In genomic region chr11:2269601-2270321, GRCh38 we compare ENCODE assay signal across 1 cellular context.
TF ChIP-seq lines count a peak whose summit lies in the region.

No MANE protein-coding gene starts in this region.

TF ChIP-seq in K562, 482 proteins besides CTCF, POLR2A, EP300 and RAD21 (continued from another document and continues in another):
- TF ChIP-seq HOMEZ (CRISPR knock-in tag; IDR thresholded peaks at IDR 0.05) (0 out of 2 replicates have a peak, but pooled peaks have one; percentile 26), ZNF609 (CRISPR knock-in tag; IDR thresholded peaks at IDR 0.05; ENCODE audit: borderline replicate concordance) (no peak), CREB1 (IDR thresholded peaks at IDR 0.05) (no peak), CREB1 (CRISPR knock-in tag; IDR thresholded peaks at IDR 0.05) (0 out of 2 replicates have a peak, but pooled peaks have one; percentile 44), EHMT2 (IDR thresholded peaks at IDR 0.05) (no peak), ZBTB33 (CRISPR knock-in tag; IDR thresholded peaks at IDR 0.05) (peak; percentile 82), MGA (IDR thresholded peaks at IDR 0.05) (peak; percentile 73; the same call in 1 of the 2 replicates), ZNF431 (CRISPR knock-in tag; IDR thresholded peaks at IDR 0.05) (peak; percentile 78), BHLHE40 (IDR thresholded peaks at IDR 0.05; ENCODE audit: low read length) (peak; percentile 98), ZNF354B (CRISPR knock-in tag; IDR thresholded peaks at IDR 0.05) (no peak), ARID4B (CRISPR knock-in tag; IDR thresholded peaks at IDR 0.05) (peak; percentile 61; the same call in 1 of the 2 replicates), TCF3 (CRISPR knock-in tag; IDR thresholded peaks at IDR 0.05) (0 out of 2 replicates have a peak, but pooled peaks have one; percentile 15), TEAD1 (CRISPR knock-in tag; IDR thresholded peaks at IDR 0.05) (peak in 1 of 2 experiments; percentile 87; a peak in 1 of 4 replicates), RB1 (IDR thresholded peaks at IDR 0.05; ENCODE audit: low read depth) (peak; percentile 50; the same call in 1 of the 2 replicates), CEBPG (CRISPR knock-in tag; IDR thresholded peaks at IDR 0.05) (peak; percentile 37; the same call in 1 of the 2 replicates), CEBPG (tag; conservative IDR thresholded peaks at IDR 0.05 in 1 of 2, IDR thresholded peaks at IDR 0.05 in 1 of 2) (no peak; a peak in 1 of 4 replicates), STAG1 (CRISPR knock-in tag; IDR thresholded peaks at IDR 0.05; ENCODE audit: borderline replicate concordance) (peak; percentile 41), ATF1 (CRISPR knock-in tag; IDR thresholded peaks at IDR 0.05) (no peak), ATF1 (tag; IDR thresholded peaks at IDR 0.05) (no peak), RAD51 (IDR thresholded peaks at IDR 0.05; ENCODE audit: borderline replicate concordance, low read depth) (no peak), JUN (IDR thresholded peaks at IDR 0.05; ENCODE audit: borderline replicate concordance, low read depth, low read length) (no peak), JUN (CRISPR knock-in tag; IDR thresholded peaks at IDR 0.05; ENCODE audit: borderline replicate concordance) (peak; percentile 94), LCOR (CRISPR knock-in tag; IDR thresholded peaks at IDR 0.05) (no peak), PURB (CRISPR knock-in tag; IDR thresholded peaks at IDR 0.05; ENCODE audit: low read depth) (no peak), DMBX1 (CRISPR knock-in tag; IDR thresholded peaks at IDR 0.05; ENCODE audit: borderline replicate concordance) (no peak), CTBP1 (IDR thresholded peaks at IDR 0.05; ENCODE audit: borderline replicate concordance) (peak; percentile 47; the same call in 1 of the 2 replicates), MYC (IDR thresholded peaks at IDR 0.05; ENCODE audit: low read depth, low read length) (0 out of 2 replicates have a peak, but pooled peaks have one; percentile 17), MYC (CRISPR knock-in tag; IDR thresholded peaks at IDR 0.05; ENCODE audit: borderline replicate concordance, low read depth) (no peak), CXXC5 (CRISPR knock-in tag; IDR thresholded peaks at IDR 0.05) (peak; percentile 83), TCF7 (IDR thresholded peaks at IDR 0.05; ENCODE audit: borderline replicate concordance) (no peak), FOXA3 (CRISPR knock-in tag; conservative IDR thresholded peaks at IDR 0.05 in 1 of 2, IDR thresholded peaks at IDR 0.05 in 1 of 2) (0 out of 4 replicates have a peak, but pooled peaks of 1 of the 2 experiments have one; percentile 77), IRF2 (CRISPR knock-in tag; IDR thresholded peaks at IDR 0.05) (0 out of 2 replicates have a peak, but pooled peaks have one; percentile 20), ZFX (CRISPR knock-in tag; IDR thresholded peaks at IDR 0.05) (peak; percentile 30; the same call in 1 of the 2 replicates)
